9 cellular contexts compared by ENCODE assay signal in genomic region chr1:234564035-234565029, GRCh38. TPM values are rescaled to one million over a fixed set of nuclear protein-coding genes. Genes with fewer than 3 reads are reported as not detected.
A peak's percentile ranks its signal among the peaks of the same experiment; 100 is the strongest.
DNase-seq lines count a peak whose midpoint lies in the region; ATAC-seq and TF ChIP-seq lines count a peak whose summit lies in the region.
"Had no signal": no experiment of that assay in that cellular context is flagged by ENCODE, and none has a peak within 500 bp of the region (broad histone marks: within the 10 kb centered on the region; RNA-seq: fewer than 3 reads in every experiment).

No MANE protein-coding gene starts in this region.

- H3K9me3 Mint-ChIP-seq in Caco-2 (ENCODE audit: unreplicated experiment) (peaks cover 13% of the 10 kb centered on the region), MCF 10A (ENCODE audit: unreplicated experiment) (peaks cover 6% of the 10 kb centered on the region)

- no peak overlapping the region for H3K4ac ChIP-seq in mesendoderm (ENCODE audit: low read depth, low read length)

- ATAC-seq in HG02623 (IDR thresholded peaks at IDR 0.05; ENCODE audit: unreplicated experiment) (no peak), aorta (ENCODE audit: low FRiP score) (no peak)
- ATAC-seq: left colon had no signal

- H3K9ac ChIP-seq in HUES48 (ENCODE audit: low read depth, low read length) = no peak overlapping the region
- H3K9ac ChIP-seq in mesendoderm (ENCODE audit: low read length) = no peak overlapping the region

- CTCF ChIA-PET in Caco-2 (lab: Charles Lee) = no interaction called here
- CTCF ChIA-PET in MCF 10A (lab: Yijun Ruan, JAX) = interaction anchor here (0.5 to 3.3 kb wide), 9 partner anchors 11 to 520 kb away, joined by 3 to 11 read pairs (median 4); no protein-coding TSS in a partner anchor

- no peak overlapping the region for H3K23ac ChIP-seq in mesendoderm (ENCODE audit: low read length)

- H3K4me1 Mint-ChIP-seq in Caco-2 (ENCODE audit: low read depth, unreplicated experiment) = peaks cover 24% of the 10 kb centered on the region
- peaks cover 25% of the 10 kb centered on the region for H3K4me1 Mint-ChIP-seq in MCF 10A (ENCODE audit: insufficient read depth, unreplicated experiment)

- H3K4me3 Mint-ChIP-seq in Caco-2 (ENCODE audit: unreplicated experiment) (no peak overlapping the region), MCF 10A (ENCODE audit: unreplicated experiment) (no peak overlapping the region)

- no peak overlapping the region for H4K5ac ChIP-seq in mesendoderm (ENCODE audit: low read length)

- H4K8ac ChIP-seq in mesendoderm (ENCODE audit: low read depth, low read length) = no peak overlapping the region

- intact Hi-C loops in Caco-2 (cut with micrococcal nuclease; ENCODE audit: unreplicated experiment) = loop anchor here (2.0 kb wide), 1 partner anchor 26 kb away; no protein-coding TSS in a partner anchor
- intact Hi-C loops in MCF 10A (cut with micrococcal nuclease) = loop anchor here (1.0 to 2.0 kb wide), 6 partner anchors 31 to 519 kb away; no protein-coding TSS in a partner anchor
- intact Hi-C loops in dorsolateral prefrontal cortex (cut with DNase I) = no loop called here
- intact Hi-C loops in aorta (cut with DNase I) = no loop called here

- no peaks in the 10 kb centered on the region for H3K79me1 ChIP-seq in mesendoderm (ENCODE audit: low read length)

- WGBS in mesendoderm (ENCODE audit: extremely low coverage, insufficient coverage, low lambda C conversion rate) = no CpG with 5 or more reads among the region's 7 CpGs
- 76 to 79% methylated on average over 7 of the region's 7 CpGs for WGBS in aorta, 2 donors

- H3K4me3 ChIP-seq in Caco-2 (ENCODE audit: low read depth, low read length) = no peak overlapping the region
- H3K4me3 ChIP-seq in HUES48 (ENCODE audit: low read depth, low read length) = no peak overlapping the region
- no peak overlapping the region for H3K4me3 ChIP-seq in mesendoderm (ENCODE audit: low read length)
- no peak overlapping the region for H3K4me3 ChIP-seq in dorsolateral prefrontal cortex
- no peak overlapping the region for H3K4me3 ChIP-seq in aorta (ENCODE audit: low read length in 2 of 2)

- peak overlapping the region; percentile 64 for H2BK120ac ChIP-seq in mesendoderm (ENCODE audit: low read depth, low read length)

- H2AK5ac ChIP-seq in mesendoderm (ENCODE audit: low read length) = no peak overlapping the region

- no peaks in the 10 kb centered on the region for H3K27me3 Mint-ChIP-seq in Caco-2 (ENCODE audit: insufficient read depth, unreplicated experiment)
- H3K27me3 Mint-ChIP-seq in MCF 10A (ENCODE audit: insufficient read depth, unreplicated experiment) = no peaks in the 10 kb centered on the region

- peak overlapping the region; percentile 15 for H3K27ac Mint-ChIP-seq in Caco-2 (ENCODE audit: unreplicated experiment)
- peak overlapping the region; percentile 80 for H3K27ac Mint-ChIP-seq in MCF 10A (ENCODE audit: low read depth, unreplicated experiment)

- H3K27ac ChIP-seq in HUES48 (ENCODE audit: low read depth, low read length) (peak overlapping the region; percentile 42), mesendoderm (ENCODE audit: low read depth, low read length) (no peak overlapping the region), dorsolateral prefrontal cortex (peak overlapping the region in 16 of 59 donors; percentile 3 to 61 (median 27)), aorta (ENCODE audit: low read depth in 1 of 2, low read length in 2 of 2) (no peak overlapping the region)

- POLR2A ChIA-PET in Caco-2 (lab: Charles Lee) = no interaction called here
- POLR2A ChIA-PET in MCF 10A (lab: Yijun Ruan, JAX) = interaction anchor here (0.6 to 6.0 kb wide), 34 partner anchors 9 to 527 kb away, joined by 3 to 137 read pairs (median 8); partner anchors contain the start of gene IRF2BP2

- TF ChIP-seq CTCF in Caco-2 (IDR thresholded peaks at IDR 0.05; ENCODE audit: insufficient read depth in 1 of 2, low read depth in 1 of 2, low read length in 1 of 2, severe bottlenecking in 1 of 2, unreplicated experiment in 1 of 2) = no peak
- TF ChIP-seq CTCF in MCF 10A (IDR thresholded peaks at IDR 0.05; ENCODE audit: unreplicated experiment) = no peak
- TF ChIP-seq CTCF in dorsolateral prefrontal cortex (IDR thresholded peaks at IDR 0.05 in 54 of 56, conservative IDR thresholded peaks at IDR 0.05 in 2 of 56; ENCODE audit: low read depth in 1 of 56, partially characterized antibody in 56 of 56) = no peak

- H3K9me3 ChIP-seq in Caco-2 = no peaks in the 10 kb centered on the region
- no peaks in the 10 kb centered on the region for H3K9me3 ChIP-seq in HUES48 (ENCODE audit: control insufficient read depth, insufficient read depth, low read length)
- H3K9me3 ChIP-seq in aorta (ENCODE audit: control insufficient read depth, low read length) = peaks cover 2% of the 10 kb centered on the region

- H3K36me3 ChIP-seq in Caco-2 (ENCODE audit: control insufficient read depth, insufficient read depth, low read length) = no peaks in the 10 kb centered on the region
- no peaks in the 10 kb centered on the region for H3K36me3 ChIP-seq in HUES48 (ENCODE audit: control insufficient read depth, insufficient read depth, low read length)
- no peaks in the 10 kb centered on the region for H3K36me3 ChIP-seq in mesendoderm (ENCODE audit: control insufficient read depth, insufficient read depth, low read length)
- no peaks in the 10 kb centered on the region for H3K36me3 ChIP-seq in aorta (ENCODE audit: control insufficient read depth in 1 of 2, insufficient read depth in 2 of 2, low read length in 1 of 2)

- H3K56ac ChIP-seq in mesendoderm (ENCODE audit: low read length) = no peak overlapping the region

- H3K79me2 ChIP-seq in mesendoderm (ENCODE audit: control insufficient read depth, insufficient read depth, low read length) = no peaks in the 10 kb centered on the region

- no peaks in the 10 kb centered on the region for H3K36me3 Mint-ChIP-seq in Caco-2 (ENCODE audit: insufficient read depth, unreplicated experiment)
- no peaks in the 10 kb centered on the region for H3K36me3 Mint-ChIP-seq in MCF 10A (ENCODE audit: insufficient read depth, unreplicated experiment)

- H3K27me3 ChIP-seq in Caco-2 (replicated peaks; ENCODE audit: control insufficient read depth, insufficient read depth, low read length) (no peaks in the 10 kb centered on the region), HUES48 (ENCODE audit: control insufficient read depth, insufficient read depth, low read length) (no peaks in the 10 kb centered on the region), mesendoderm (ENCODE audit: insufficient read depth, low read length, poor library complexity) (no peaks in the 10 kb centered on the region), dorsolateral prefrontal cortex (no peaks in the 10 kb centered on the region), aorta (ENCODE audit: control insufficient read depth in 1 of 2, insufficient read depth in 2 of 2, low read length in 1 of 2) (no peaks in the 10 kb centered on the region)

- H3K18ac ChIP-seq in mesendoderm (ENCODE audit: low read length) = no peak overlapping the region

- no peak overlapping the region for H3K4me2 ChIP-seq in mesendoderm (ENCODE audit: low read length)

- H2BK15ac ChIP-seq in mesendoderm (replicated peaks; ENCODE audit: low read depth) = no peak overlapping the region

- no TSS peak for BruUV-seq in Caco-2 (replicated peaks; lab: Mats Ljungman, UMichigan)
- BruUV-seq in MCF 10A (replicated peaks; lab: Mats Ljungman, UMichigan) = TSS peak; percentile 90

- DNase-seq in Caco-2 (peak; percentile 49), MCF 10A (ENCODE audit: unreplicated experiment) (peak; percentile 100), mesendoderm (peak; percentile 93), NCI-H524 treated with DMSO at 0.1 percent for 48 hours (lab: John Stamatoyannopoulos, UW) (no peak), dorsolateral prefrontal cortex (no peak), aorta (no peak)

- peaks cover 42% of the 10 kb centered on the region for H3K4me1 ChIP-seq in Caco-2
- H3K4me1 ChIP-seq in HUES48 (ENCODE audit: control insufficient read depth, insufficient read depth, low read length) = no peaks in the 10 kb centered on the region
- H3K4me1 ChIP-seq in mesendoderm (ENCODE audit: control insufficient read depth, low read depth, low read length) = no peaks in the 10 kb centered on the region
- no peaks in the 10 kb centered on the region for H3K4me1 ChIP-seq in aorta (ENCODE audit: control insufficient read depth in 1 of 2, insufficient read depth in 2 of 2, low read length in 2 of 2)

- no peak overlapping the region for H2BK5ac ChIP-seq in mesendoderm (ENCODE audit: low read length)

RNA-seq across cellular contexts. Expression of gene IRF2BP2, which starts 45.6 kb away (rescaled TPM):
- total RNA-seq in Caco-2 (2022) (129 and 135 TPM in 2 replicates), MCF 10A (2022) (149 and 217 TPM in 2 replicates), dorsolateral prefrontal cortex (100 to 1,000 TPM in 54 of 120 experiments, 10 to 100 TPM in 66; 60.9 to 188 (median 96.3) TPM), aorta (100 to 1,000 TPM in 1 of 2 donors, 10 to 100 TPM in 1; 90.6 to 148 TPM)
- polyA plus RNA-seq in mesendoderm (2013, experiment 1 of 2) = 26.4 TPM
- 26.7 TPM for polyA plus RNA-seq in mesendoderm (2013, experiment 2 of 2)
- polyA plus RNA-seq in aorta = 100 to 1,000 TPM in 1 of 2 donors, 10 to 100 TPM in 1; 36.9 to 123 TPM

Comparison
In these comparisons a context has a peak if more than half of its experiments do, and no peak if none do; other contexts are left out.
1. DNase-seq: peak in Caco-2 (2 of 2), MCF 10A (single experiment) and mesendoderm (single experiment); none in NCI-H524 treated with DMSO at 0.1 percent for 48 hours (single experiment), dorsolateral prefrontal cortex (0 of 10) and aorta (0 of 2).
2. intact Hi-C loops: an anchor here in Caco-2 (2.0 kb wide) and MCF 10A (1.0 to 2.0 kb wide); none called in dorsolateral prefrontal cortex and aorta.